ENCODE assay signal across 24 cellular contexts in genomic region chr18:36458306-36458705, GRCh38.
"Had no signal": no experiment of that assay in that cellular context is flagged by ENCODE, and none has a peak within 500 bp of the region (broad histone marks: within the 10 kb centered on the region; RNA-seq: fewer than 3 reads in every experiment).

No MANE protein-coding gene starts in this region.

- H3K79me2 ChIP-seq: parathyroid adenoma had no signal

- H3K4me1 ChIP-seq: parathyroid adenoma had no signal

- H3K36me3 ChIP-seq: gastrocnemius medialis, neutrophil, right lobe of liver, suprapubic skin, tibial artery had no signal

- H3K27ac ChIP-seq: dorsolateral prefrontal cortex, epithelial cell of prostate, neutrophil, parathyroid adenoma, right lobe of liver, suprapubic skin had no signal

- H3K9ac ChIP-seq: parathyroid adenoma had no signal

- H3K9me3 ChIP-seq: gastrocnemius medialis, neutrophil, right lobe of liver, suprapubic skin, tibial artery had no signal

- H3K4me2 ChIP-seq: smooth muscle cell had no signal

- H3K27me3 ChIP-seq: dorsolateral prefrontal cortex, gastrocnemius medialis, neutrophil, right lobe of liver, suprapubic skin, tibial artery had no signal

- H2AFZ ChIP-seq: parathyroid adenoma had no signal

- DNase-seq: dorsolateral prefrontal cortex; effector CD4-positive, alpha-beta T cell; foreskin fibroblast; gastrocnemius medialis; head of caudate nucleus; hippocampal formation; left colon; naive B cell; right lobe of liver; stimulated activated CD4-positive, alpha-beta T cell treated with anti-CD3 and anti-CD28 coated beads, Interleukin-12 subunit alpha, Interleukin-12 subunit beta, amount 100 ng/mL, for 4 hours; stimulated activated CD4-positive, alpha-beta T cell treated with anti-CD3 and anti-CD28 coated beads, Interleukin-1b, Interleukin-23, amount 100 ng/mL, for 48 hours; stimulated activated CD4-positive, alpha-beta T cell treated with anti-CD3 and anti-CD28 coated beads, Interleukin-4, amount 100 ng/mL, for 1 hour; stimulated activated CD8-positive, alpha-beta memory T cell treated with anti-CD3 and anti-CD28 coated beads, Interleukin-4, amount 100 ng/mL, for 48 hours; stimulated activated naive CD4-positive, alpha-beta T cell; stimulated activated naive CD8-positive, alpha-beta T cell treated with anti-CD3 and anti-CD28 coated beads, Interleukin-15, amount 100 ng/mL, for 72 hours; tibial artery had no signal

- H3K4me3 ChIP-seq: dorsolateral prefrontal cortex, gastrocnemius medialis, lung, right lobe of liver, smooth muscle cell, suprapubic skin, tibial artery had no signal

- ATAC-seq: esophagus mucosa; left colon; natural killer cell treated with Interleukin-12 subunit alpha and Interleukin-12 subunit beta and Interleukin-15 and Interleukin-18, amount 100 ng/mL, for 72 hours; right lobe of liver; stimulated activated naive CD8-positive, alpha-beta T cell treated with anti-CD3 and anti-CD28 coated beads, Interleukin-15, amount 100 ng/mL, for 72 hours had no signal
